ENCODE assay signal across 8 cellular contexts in the genomic region with DNA sequence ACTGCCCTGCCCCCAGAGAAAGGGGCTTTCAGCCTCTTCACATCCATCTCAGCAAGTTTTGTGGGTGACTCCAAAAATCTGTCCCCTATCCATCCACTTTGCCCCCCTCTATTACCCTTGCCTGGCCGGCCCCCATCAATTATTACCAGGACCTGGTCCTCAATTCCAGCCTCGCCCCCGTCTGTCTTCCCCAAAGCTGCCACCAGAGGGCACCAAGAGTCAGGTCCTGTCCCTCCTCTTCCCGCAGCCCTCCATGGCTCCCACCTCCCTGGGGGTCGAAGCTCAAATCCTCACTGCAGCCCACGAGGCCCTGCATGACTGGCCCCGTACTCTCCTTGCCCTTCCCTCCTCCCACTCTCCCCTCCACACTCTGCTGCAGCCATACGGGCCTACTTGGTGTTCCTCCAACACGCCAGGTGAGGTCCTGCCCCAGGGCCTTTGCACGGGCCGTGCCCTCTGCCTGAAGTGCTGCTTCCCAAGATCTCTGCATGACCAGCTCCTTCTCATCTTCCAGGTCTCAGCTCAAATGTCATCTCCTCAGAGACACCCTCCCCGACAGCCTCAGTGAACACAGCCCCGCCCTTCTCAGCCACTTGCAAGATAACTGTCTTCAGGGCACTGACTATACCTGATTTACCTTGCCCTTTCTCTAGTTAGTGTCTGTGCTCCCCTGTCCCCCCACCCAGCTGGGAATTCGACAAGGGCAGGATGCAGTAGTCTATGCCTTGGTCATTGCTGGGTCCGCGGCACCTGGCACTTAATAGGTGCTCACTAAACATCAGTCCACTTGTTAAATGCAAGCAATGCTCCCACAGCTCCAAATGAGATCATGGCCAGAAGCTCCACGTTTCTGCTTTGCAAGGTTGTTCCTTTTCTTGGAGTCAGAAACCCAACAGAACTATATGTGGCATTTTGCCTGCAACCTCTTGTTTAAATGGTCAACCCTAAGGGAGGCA. TPM values are rescaled to one million over a fixed set of nuclear protein-coding genes. Genes with fewer than 3 reads are reported as not detected.
DNase-seq lines count a peak whose midpoint lies in the region; ATAC-seq and TF ChIP-seq lines count a peak whose summit lies in the region.

No MANE protein-coding gene starts in this region.

- H3K4me3 Mint-ChIP-seq in natural killer cell treated with Interleukin-12 subunit alpha and Interleukin-12 subunit beta and Interleukin-15 and Interleukin-18, amount 100 ng/mL, for 72 hours: no peak overlapping the region

- TF ChIP-seq CTCF in epithelial cell of esophagus (IDR thresholded peaks at IDR 0.05; ENCODE audit: insufficient read depth, low read depth, low read length, missing control alignments): peak; percentile 69

- no peak overlapping the region for H3K27ac Mint-ChIP-seq in natural killer cell treated with Interleukin-12 subunit alpha and Interleukin-12 subunit beta and Interleukin-15 and Interleukin-18, amount 100 ng/mL, for 72 hours

- peak; percentile 60 for DNase-seq in EL
- DNase-seq in LoVo (ENCODE audit: low spot score): peak; percentile 43
- peak; percentile 33 to 64 (median 59) for DNase-seq in activated CD8-positive, alpha-beta memory T cell treated with anti-CD3 and anti-CD28 coated beads for 48 hours (ENCODE audit: low read depth in 2 of 3, low spot score in 2 of 3)
- DNase-seq in epithelial cell of esophagus (ENCODE audit: low read depth): peak; percentile 44
- no peak for DNase-seq in natural killer cell treated with Interleukin-12 subunit alpha and Interleukin-12 subunit beta and Interleukin-15 and Interleukin-18, amount 100 ng/mL, for 72 hours (ENCODE audit: low spot score)
- DNase-seq in stimulated activated naive CD8-positive, alpha-beta T cell treated with anti-CD3 and anti-CD28 coated beads, Interleukin-15, Interleukin-2, amounts not matched to agents 100 U/mL and 50 U/mL, for 24 hours: peak; percentile 86

- peak; percentile 41 to 68 for ATAC-seq in natural killer cell treated with Interleukin-12 subunit alpha and Interleukin-12 subunit beta and Interleukin-15 and Interleukin-18, amount 100 ng/mL, for 72 hours
- peak; percentile 42 for ATAC-seq in stimulated activated naive CD8-positive, alpha-beta T cell treated with anti-CD3 and anti-CD28 coated beads, Interleukin-15, Interleukin-2, amounts not matched to agents 100 U/mL and 50 U/mL, for 24 hours
- ATAC-seq in GM18868 (IDR thresholded peaks at IDR 0.05; ENCODE audit: unreplicated experiment): no peak
- ATAC-seq in GM18505 (IDR thresholded peaks at IDR 0.05; ENCODE audit: unreplicated experiment): no peak

- H3K9me3 Mint-ChIP-seq in natural killer cell treated with Interleukin-12 subunit alpha and Interleukin-12 subunit beta and Interleukin-15 and Interleukin-18, amount 100 ng/mL, for 72 hours: no peaks in the 10 kb centered on the region

- H3K36me3 Mint-ChIP-seq in natural killer cell treated with Interleukin-12 subunit alpha and Interleukin-12 subunit beta and Interleukin-15 and Interleukin-18, amount 100 ng/mL, for 72 hours: no peaks in the 10 kb centered on the region

- H3K4me1 Mint-ChIP-seq in natural killer cell treated with Interleukin-12 subunit alpha and Interleukin-12 subunit beta and Interleukin-15 and Interleukin-18, amount 100 ng/mL, for 72 hours (ENCODE audit: low read depth in 2 of 2): no peaks in the 10 kb centered on the region

- H3K27me3 Mint-ChIP-seq in natural killer cell treated with Interleukin-12 subunit alpha and Interleukin-12 subunit beta and Interleukin-15 and Interleukin-18, amount 100 ng/mL, for 72 hours: peaks cover 17 to 22% of the 10 kb centered on the region in 2 donors

- H3K4me3 ChIP-seq in epithelial cell of esophagus (ENCODE audit: low read length): no peak overlapping the region

- TF ChIP-seq POLR2A in GM18505 (IDR thresholded peaks at IDR 0.05; ENCODE audit: borderline replicate concordance, extremely low read depth, insufficient read depth, insufficient read length): no peak

RNA-seq across cellular contexts. Expression of a gene that starts 16.8 kb away (rescaled TPM):
- under 1 TPM in 1 of 2 donors, not detected in 1; 0.14 TPM for total RNA-seq in natural killer cell treated with Interleukin-12 subunit alpha and Interleukin-12 subunit beta and Interleukin-15 and Interleukin-18, amount 100 ng/mL, for 72 hours

RNA-seq across cellular contexts. Expression of a gene that starts 36.4 kb away (rescaled TPM):
- under 1 TPM in 1 of 2 donors, not detected in 1; 0.36 TPM for total RNA-seq in natural killer cell treated with Interleukin-12 subunit alpha and Interleukin-12 subunit beta and Interleukin-15 and Interleukin-18, amount 100 ng/mL, for 72 hours

RNA-seq across cellular contexts. Expression of a gene that starts 41.2 kb away (rescaled TPM):
- not detected for total RNA-seq in natural killer cell treated with Interleukin-12 subunit alpha and Interleukin-12 subunit beta and Interleukin-15 and Interleukin-18, amount 100 ng/mL, for 72 hours

RNA-seq across cellular contexts. Expression of a gene that starts 58.0 kb away (rescaled TPM):
- total RNA-seq in natural killer cell treated with Interleukin-12 subunit alpha and Interleukin-12 subunit beta and Interleukin-15 and Interleukin-18, amount 100 ng/mL, for 72 hours: not detected

Comparison
In these comparisons a context has a peak if more than half of its experiments do, and no peak if none do; other contexts are left out.
1. ATAC-seq: peak in natural killer cell treated with Interleukin-12 subunit alpha and Interleukin-12 subunit beta and Interleukin-15 and Interleukin-18, amount 100 ng/mL, for 72 hours (2 of 2) and stimulated activated naive CD8-positive, alpha-beta T cell treated with anti-CD3 and anti-CD28 coated beads, Interleukin-15, Interleukin-2, amounts not matched to agents 100 U/mL and 50 U/mL, for 24 hours (single experiment); none in GM18868 (single experiment) and GM18505 (single experiment).